In genomic region chr12:27710592-27711311, GRCh38 we compare ENCODE assay signal across 1 cellular context.
TF ChIP-seq lines count a peak whose summit lies in the region.

TSS of gene MRPS35 (plus strand) at chr12:27710832. CDS start at chr12:27710844, 12 bp downstream.

TF ChIP-seq in K562, 482 proteins besides CTCF, POLR2A, EP300 and RAD21 (continued from another document and continues in another):
- peak; percentile 99 for TF ChIP-seq MTA3 (IDR thresholded peaks at IDR 0.05; ENCODE audit: borderline replicate concordance)
- peak; percentile 61; the same call in 1 of the 2 replicates for TF ChIP-seq AFF4 (CRISPR knock-in tag; IDR thresholded peaks at IDR 0.05)
- TF ChIP-seq RCOR1 (IDR thresholded peaks at IDR 0.05; ENCODE audit: borderline replicate concordance in 1 of 2, low read depth in 2 of 2, low read length in 2 of 2) = peak in 1 of 2 experiments; percentile 45; a peak in 1 of 4 replicates
- TF ChIP-seq, protein P1, sequence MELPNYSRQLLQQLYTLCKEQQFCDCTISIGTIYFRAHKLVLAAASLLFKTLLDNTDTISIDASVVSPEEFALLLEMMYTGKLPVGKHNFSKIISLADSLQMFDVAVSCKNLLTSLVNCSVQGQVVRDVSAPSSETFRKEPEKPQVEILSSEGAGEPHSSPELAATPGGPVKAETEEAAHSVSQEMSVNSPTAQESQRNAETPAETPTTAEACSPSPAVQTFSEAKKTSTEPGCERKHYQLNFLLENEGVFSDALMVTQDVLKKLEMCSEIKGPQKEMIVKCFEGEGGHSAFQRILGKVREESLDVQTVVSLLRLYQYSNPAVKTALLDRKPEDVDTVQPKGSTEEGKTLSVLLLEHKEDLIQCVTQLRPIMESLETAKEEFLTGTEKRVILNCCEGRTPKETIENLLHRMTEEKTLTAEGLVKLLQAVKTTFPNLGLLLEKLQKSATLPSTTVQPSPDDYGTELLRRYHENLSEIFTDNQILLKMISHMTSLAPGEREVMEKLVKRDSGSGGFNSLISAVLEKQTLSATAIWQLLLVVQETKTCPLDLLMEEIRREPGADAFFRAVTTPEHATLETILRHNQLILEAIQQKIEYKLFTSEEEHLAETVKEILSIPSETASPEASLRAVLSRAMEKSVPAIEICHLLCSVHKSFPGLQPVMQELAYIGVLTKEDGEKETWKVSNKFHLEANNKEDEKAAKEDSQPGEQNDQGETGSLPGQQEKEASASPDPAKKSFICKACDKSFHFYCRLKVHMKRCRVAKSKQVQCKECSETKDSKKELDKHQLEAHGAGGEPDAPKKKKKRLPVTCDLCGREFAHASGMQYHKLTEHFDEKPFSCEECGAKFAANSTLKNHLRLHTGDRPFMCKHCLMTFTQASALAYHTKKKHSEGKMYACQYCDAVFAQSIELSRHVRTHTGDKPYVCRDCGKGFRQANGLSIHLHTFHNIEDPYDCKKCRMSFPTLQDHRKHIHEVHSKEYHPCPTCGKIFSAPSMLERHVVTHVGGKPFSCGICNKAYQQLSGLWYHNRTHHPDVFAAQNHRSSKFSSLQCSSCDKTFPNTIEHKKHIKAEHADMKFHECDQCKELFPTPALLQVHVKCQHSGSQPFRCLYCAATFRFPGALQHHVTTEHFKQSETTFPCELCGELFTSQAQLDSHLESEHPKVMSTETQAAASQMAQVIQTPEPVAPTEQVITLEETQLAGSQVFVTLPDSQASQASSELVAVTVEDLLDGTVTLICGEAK (IDR thresholded peaks at IDR 0.05) = peak; percentile 34; the same call in 1 of the 2 replicates
- TF ChIP-seq, protein P1 (CRISPR knock-in tag; IDR thresholded peaks at IDR 0.05) = no peak
- TF ChIP-seq YY1 (IDR thresholded peaks at IDR 0.05; ENCODE audit: borderline replicate concordance in 1 of 3, control insufficient read depth in 1 of 3, extremely low read depth in 1 of 3, insufficient read depth in 3 of 3, insufficient read length in 1 of 3, insufficient replicate concordance in 2 of 3, low read depth in 1 of 3, low read length in 2 of 3) = peak; percentile 90 to 98 (median 97)
- peak; percentile 82; the same call in 1 of the 2 replicates for TF ChIP-seq POLR2AphosphoS5 (IDR thresholded peaks at IDR 0.05; ENCODE audit: control insufficient read depth, insufficient read depth, low read depth, low read length)
- peak; percentile 81; the same call in 1 of the 2 replicates for TF ChIP-seq GATAD2A (IDR thresholded peaks at IDR 0.05)
- 0 out of 2 replicates have a peak, but pooled peaks have one; percentile 34 for TF ChIP-seq E2F3 (CRISPR knock-in tag; IDR thresholded peaks at IDR 0.05)
- peak; percentile 97 for TF ChIP-seq ZNF407 (IDR thresholded peaks at IDR 0.05; ENCODE audit: low read depth)
- TF ChIP-seq, protein P2, sequence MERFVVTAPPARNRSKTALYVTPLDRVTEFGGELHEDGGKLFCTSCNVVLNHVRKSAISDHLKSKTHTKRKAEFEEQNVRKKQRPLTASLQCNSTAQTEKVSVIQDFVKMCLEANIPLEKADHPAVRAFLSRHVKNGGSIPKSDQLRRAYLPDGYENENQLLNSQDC (CRISPR knock-in tag; IDR thresholded peaks at IDR 0.05) = no peak
- TF ChIP-seq BRD9 (IDR thresholded peaks at IDR 0.05; ENCODE audit: low read depth, partially characterized antibody) = peak; percentile 22
- peak; percentile 74; the same call in 1 of the 2 replicates for TF ChIP-seq GTF2E2 (tag; IDR thresholded peaks at IDR 0.05)
- TF ChIP-seq FOXP4 (CRISPR knock-in tag; IDR thresholded peaks at IDR 0.05; ENCODE audit: borderline replicate concordance) = no peak
- peak; percentile 61 for TF ChIP-seq CCNT2 (IDR thresholded peaks at IDR 0.05; ENCODE audit: borderline replicate concordance, extremely low read depth, insufficient read length, low read depth, low read length)
- TF ChIP-seq, protein P3, sequence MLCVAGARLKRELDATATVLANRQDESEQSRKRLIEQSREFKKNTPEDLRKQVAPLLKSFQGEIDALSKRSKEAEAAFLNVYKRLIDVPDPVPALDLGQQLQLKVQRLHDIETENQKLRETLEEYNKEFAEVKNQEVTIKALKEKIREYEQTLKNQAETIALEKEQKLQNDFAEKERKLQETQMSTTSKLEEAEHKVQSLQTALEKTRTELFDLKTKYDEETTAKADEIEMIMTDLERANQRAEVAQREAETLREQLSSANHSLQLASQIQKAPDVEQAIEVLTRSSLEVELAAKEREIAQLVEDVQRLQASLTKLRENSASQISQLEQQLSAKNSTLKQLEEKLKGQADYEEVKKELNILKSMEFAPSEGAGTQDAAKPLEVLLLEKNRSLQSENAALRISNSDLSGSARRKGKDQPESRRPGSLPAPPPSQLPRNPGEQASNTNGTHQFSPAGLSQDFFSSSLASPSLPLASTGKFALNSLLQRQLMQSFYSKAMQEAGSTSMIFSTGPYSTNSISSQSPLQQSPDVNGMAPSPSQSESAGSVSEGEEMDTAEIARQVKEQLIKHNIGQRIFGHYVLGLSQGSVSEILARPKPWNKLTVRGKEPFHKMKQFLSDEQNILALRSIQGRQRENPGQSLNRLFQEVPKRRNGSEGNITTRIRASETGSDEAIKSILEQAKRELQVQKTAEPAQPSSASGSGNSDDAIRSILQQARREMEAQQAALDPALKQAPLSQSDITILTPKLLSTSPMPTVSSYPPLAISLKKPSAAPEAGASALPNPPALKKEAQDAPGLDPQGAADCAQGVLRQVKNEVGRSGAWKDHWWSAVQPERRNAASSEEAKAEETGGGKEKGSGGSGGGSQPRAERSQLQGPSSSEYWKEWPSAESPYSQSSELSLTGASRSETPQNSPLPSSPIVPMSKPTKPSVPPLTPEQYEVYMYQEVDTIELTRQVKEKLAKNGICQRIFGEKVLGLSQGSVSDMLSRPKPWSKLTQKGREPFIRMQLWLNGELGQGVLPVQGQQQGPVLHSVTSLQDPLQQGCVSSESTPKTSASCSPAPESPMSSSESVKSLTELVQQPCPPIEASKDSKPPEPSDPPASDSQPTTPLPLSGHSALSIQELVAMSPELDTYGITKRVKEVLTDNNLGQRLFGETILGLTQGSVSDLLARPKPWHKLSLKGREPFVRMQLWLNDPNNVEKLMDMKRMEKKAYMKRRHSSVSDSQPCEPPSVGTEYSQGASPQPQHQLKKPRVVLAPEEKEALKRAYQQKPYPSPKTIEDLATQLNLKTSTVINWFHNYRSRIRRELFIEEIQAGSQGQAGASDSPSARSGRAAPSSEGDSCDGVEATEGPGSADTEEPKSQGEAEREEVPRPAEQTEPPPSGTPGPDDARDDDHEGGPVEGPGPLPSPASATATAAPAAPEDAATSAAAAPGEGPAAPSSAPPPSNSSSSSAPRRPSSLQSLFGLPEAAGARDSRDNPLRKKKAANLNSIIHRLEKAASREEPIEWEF (CRISPR knock-in tag; IDR thresholded peaks at IDR 0.05) = no peak
